Comparison of ENCODE assay signal across 19 cellular contexts in the genomic region with DNA sequence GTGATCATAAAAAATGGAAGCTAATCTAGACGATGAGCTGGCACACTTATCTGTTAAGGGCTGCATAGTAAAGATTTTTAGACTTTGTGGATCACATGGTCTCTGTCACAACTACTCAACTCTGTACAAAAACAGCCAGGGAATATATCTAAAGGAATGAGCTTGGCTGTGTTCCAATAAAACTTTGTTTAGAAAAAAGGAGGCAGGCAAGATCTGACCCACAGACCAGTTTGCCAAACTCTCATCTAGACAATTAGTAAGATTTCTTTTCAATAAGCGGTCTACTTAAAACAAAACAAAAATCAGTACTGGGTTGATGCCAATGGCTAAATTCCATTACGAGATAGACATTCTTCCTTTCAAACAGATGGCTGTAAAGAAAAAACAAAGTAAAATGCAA. TPM values are rescaled to one million over a fixed set of nuclear protein-coding genes. Genes with fewer than 3 reads are reported as not detected.
A peak's percentile ranks its signal among the peaks of the same experiment; 100 is the strongest.
DNase-seq lines count a peak whose midpoint lies in the region; ATAC-seq and TF ChIP-seq lines count a peak whose summit lies in the region.
"Had no signal": no experiment of that assay in that cellular context is flagged by ENCODE, and none has a peak within 500 bp of the region (broad histone marks: within the 10 kb centered on the region; RNA-seq: fewer than 3 reads in every experiment).

No MANE protein-coding gene starts in this region.

- H3K79me2 ChIP-seq in smooth muscle cell (ENCODE audit: low read depth) = no peaks in the 10 kb centered on the region

- in situ Hi-C loops in GM13977 (cut with MboI; ENCODE audit: low pct_unique_long_range_greater_than_20kb, low sequenced_read_pairs, unreplicated experiment) = no loop called here

- no peaks in the 10 kb centered on the region for H3K27me3 Mint-ChIP-seq in chondrocyte (ENCODE audit: low read depth)

- H3K27ac ChIP-seq in smooth muscle cell (ENCODE audit: low read depth) (peak overlapping the region; percentile 44), colonic mucosa (no peak overlapping the region), heart left ventricle (no peak overlapping the region)
- H3K27ac ChIP-seq: coronary artery, testis had no signal

- TF ChIP-seq POLR2A in heart left ventricle (IDR thresholded peaks at IDR 0.05) = no peak

- H3K4me3 Mint-ChIP-seq in chondrocyte (ENCODE audit: unreplicated experiment) = no peak overlapping the region

- H3K4me1 ChIP-seq in smooth muscle cell (ENCODE audit: low read depth) (no peaks in the 10 kb centered on the region), colonic mucosa (no peaks in the 10 kb centered on the region), heart left ventricle (peaks cover 0 to 44% (median 28%) of the 10 kb centered on the region in 12 donors)

- no peaks in the 10 kb centered on the region for H3K9me3 Mint-ChIP-seq in chondrocyte (ENCODE audit: low read depth)

- H3K9ac ChIP-seq in smooth muscle cell (ENCODE audit: low read depth) (no peak overlapping the region), colonic mucosa (ENCODE audit: low read depth in 2 of 2, low read length in 2 of 2) (no peak overlapping the region)

- H3K36me3 ChIP-seq in smooth muscle cell (ENCODE audit: low read depth) (peaks cover 28% of the 10 kb centered on the region), colonic mucosa (peaks cover 5% of the 10 kb centered on the region), heart left ventricle (peaks cover 0 to 64% (median 17%) of the 10 kb centered on the region in 9 donors)
- H3K36me3 ChIP-seq: BE2C had no signal

- ATAC-seq in heart left ventricle = no peak
- ATAC-seq: left lobe of liver had no signal

- H3K9me3 ChIP-seq in smooth muscle cell (replicated peaks; ENCODE audit: low read depth) (no peaks in the 10 kb centered on the region), colonic mucosa (no peaks in the 10 kb centered on the region), heart left ventricle (no peaks in the 10 kb centered on the region)
- H3K9me3 ChIP-seq: BE2C, testis had no signal

- peak; percentile 22 for DNase-seq in NCI-H226
- no peak for DNase-seq in chondrocyte (ENCODE audit: low spot score)
- peak; percentile 17 to 44 for DNase-seq in foreskin fibroblast
- no peak for DNase-seq in smooth muscle cell (lab: John Stamatoyannopoulos, UW; ENCODE audit: unreplicated experiment)
- no peak for DNase-seq in colonic mucosa
- DNase-seq in heart left ventricle = no peak
- no peak for DNase-seq in GM13977 (ENCODE audit: low spot score)
- DNase-seq: activated CD4-positive, alpha-beta T cell treated with anti-CD3 and anti-CD28 coated beads for 4 hours; activated CD8-positive, alpha-beta memory T cell treated with anti-CD3 and anti-CD28 coated beads, Interleukin-2, amount 50 U/mL, for 4 hours; activated effector memory CD4-positive, alpha-beta T cell treated with anti-CD3 and anti-CD28 coated beads, Interleukin-2, amount 50 U/mL, for 16 hours; BE2C; EL; Karpas-422; NCI-H2029; retina; stimulated activated CD4-positive, alpha-beta T cell treated with anti-CD3 and anti-CD28 coated beads, Interleukin-15, amount 100 ng/mL, for 24 hours; testis had no signal

- H3K4me1 Mint-ChIP-seq in chondrocyte (ENCODE audit: low read depth) = peaks cover 27% of the 10 kb centered on the region

- H3K4me3 ChIP-seq in foreskin fibroblast (ENCODE audit: low read depth in 1 of 2, low read length in 2 of 2) (no peak overlapping the region), smooth muscle cell (no peak overlapping the region), colonic mucosa (no peak overlapping the region), heart left ventricle (no peak overlapping the region)
- H3K4me3 ChIP-seq: coronary artery, testis had no signal

- peaks cover 82% of the 10 kb centered on the region for H4K20me1 ChIP-seq in smooth muscle cell (ENCODE audit: low read depth)

- intact Hi-C loops in colonic mucosa (cut with DNase I) (loop anchor here (10.0 kb wide), 2 partner anchors 215 to 535 kb away; no protein-coding TSS in a partner anchor), heart left ventricle (cut with DNase I) (loop anchor here (5.0 to 10.0 kb wide), 9 partner anchors 105 to 325 kb away; a partner anchor contains a TSS)

- no peak for TF ChIP-seq CTCF in chondrocyte (IDR thresholded peaks at IDR 0.05)
- no peak for TF ChIP-seq CTCF in foreskin fibroblast (IDR thresholded peaks at IDR 0.05; ENCODE audit: low read depth, low read length)
- no peak for TF ChIP-seq CTCF in smooth muscle cell (IDR thresholded peaks at IDR 0.05; ENCODE audit: borderline replicate concordance, insufficient read depth, poor library complexity, severe bottlenecking)
- TF ChIP-seq CTCF in colonic mucosa (IDR thresholded peaks at IDR 0.05) = no peak
- TF ChIP-seq CTCF in heart left ventricle (IDR thresholded peaks at IDR 0.05) = no peak
- no peak for TF ChIP-seq CTCF in GM13977 (IDR thresholded peaks at IDR 0.05; ENCODE audit: extremely low read depth, insufficient read depth, missing control alignments)

- peaks cover 41% of the 10 kb centered on the region for H3K36me3 Mint-ChIP-seq in chondrocyte (ENCODE audit: low read depth)

- H3K4me2 ChIP-seq in smooth muscle cell = peak overlapping the region; percentile 33

- H3K27me3 ChIP-seq in smooth muscle cell (ENCODE audit: low read depth) (no peaks in the 10 kb centered on the region), colonic mucosa (no peaks in the 10 kb centered on the region), heart left ventricle (no peaks in the 10 kb centered on the region)
- H3K27me3 ChIP-seq: BE2C, testis had no signal

- H3K27ac Mint-ChIP-seq in chondrocyte (ENCODE audit: unreplicated experiment) = peak overlapping the region; percentile 55

- 32% methylated on average over 3 of the region's 3 CpGs for WGBS in smooth muscle cell (ENCODE audit: low lambda C conversion rate)
- 25 to 38% (median 32%) methylated on average over 3 of the region's 3 CpGs for WGBS in heart left ventricle, 4 donors

- H3F3A ChIP-seq in smooth muscle cell (ENCODE audit: low read depth) = peaks cover 39% of the 10 kb centered on the region

- no peak overlapping the region for H2AFZ ChIP-seq in smooth muscle cell (ENCODE audit: low read depth)

RNA-seq across cellular contexts. Expression of a gene that starts 53.0 kb away (rescaled TPM):
- total RNA-seq in chondrocyte (2.8 to 3.3 TPM (median 2.9 TPM) in 3 replicates), smooth muscle cell (0.90 and 4.4 TPM in 2 replicates), colonic mucosa (10 to 100 TPM; 49.9 to 56.8 TPM), heart left ventricle (100 to 1,000 TPM in 8 of 9 donors, 10 to 100 TPM in 1; 80.3 to 219 (median 173) TPM)
- polyA plus RNA-seq in smooth muscle cell (0.19 and 4.0 TPM in 2 replicates), heart left ventricle (100 to 1,000 TPM in 1 of 2 donors, 10 to 100 TPM in 1; 24.5 to 110 TPM)

Comparison
In these comparisons a context has a peak if more than half of its experiments do, and no peak if none do; other contexts are left out.
1. DNase-seq: peak in NCI-H226 (single experiment) and foreskin fibroblast (2 of 2); none in chondrocyte (single experiment), smooth muscle cell (single experiment), colonic mucosa (single experiment), heart left ventricle (0 of 5) and GM13977 (single experiment).